Comparison of ENCODE assay signal across 24 cellular contexts in the genomic region with DNA sequence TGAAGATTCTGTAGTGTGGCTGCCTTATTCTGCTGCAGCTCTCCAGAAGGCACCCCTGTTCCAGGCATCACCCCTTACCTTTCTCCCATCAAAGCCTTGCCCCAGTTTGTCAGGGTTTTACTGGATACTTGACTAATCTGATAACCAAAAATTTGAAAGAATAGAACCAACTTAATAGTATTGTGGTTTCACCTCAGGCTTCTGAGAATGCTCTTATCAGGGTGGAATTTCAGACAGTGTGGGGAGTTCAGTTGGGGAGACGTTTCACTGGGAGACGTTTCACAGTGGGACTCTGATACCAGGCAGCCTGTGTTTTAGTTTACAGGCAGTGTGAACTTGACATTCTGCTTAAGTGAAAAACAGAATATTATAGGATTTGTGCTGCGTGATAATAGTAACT.
"Had no signal": no experiment of that assay in that cellular context is flagged by ENCODE, and none has a peak within 500 bp of the region (broad histone marks: within the 10 kb centered on the region; RNA-seq: fewer than 3 reads in every experiment).

No MANE protein-coding gene starts in this region.

- H3K4me1 ChIP-seq: body of pancreas had no signal

- FAIRE-seq: TTC549 had no signal

- DNase-seq: activated CD4-positive, alpha-beta T cell treated with anti-CD3 and anti-CD28 coated beads for 48 hours; activated CD4-positive, alpha-beta T cell treated with anti-CD3 and anti-CD28 coated beads, Interleukin-2, amount 50 U/mL, for 4 hours; activated CD4-positive, CD25-positive, alpha-beta regulatory T cell treated with anti-CD3 and anti-CD28 coated beads, Interleukin-2, amount 50 U/mL, for 72 hours; activated CD8-positive, alpha-beta memory T cell treated with anti-CD3 and anti-CD28 coated beads, Interleukin-2, amount 10 ng/mL, durations not matched to agents 7 days and 5 days; activated effector memory CD4-positive, alpha-beta T cell treated with anti-CD3 and anti-CD28 coated beads, Interleukin-2, amount 50 U/mL, for 16 hours; activated naive CD4-positive, alpha-beta T cell treated with anti-CD3 and anti-CD28 coated beads, Interleukin-2, amount 10 ng/mL, durations not matched to agents 7 days and 5 days; activated naive CD8-positive, alpha-beta T cell treated with anti-CD3 and anti-CD28 coated beads for 36 hours; activated T-cell treated with anti-CD3 and anti-CD28 coated beads, Interleukin-2, amount 50 U/mL, for 4 hours; anterior cingulate cortex; body of pancreas; MG63; MV-4-11; NCI-H1092 treated with DMSO at 0.1 percent for 48 hours; NCI-H1417 treated with DMSO at 0.1 percent for 48 hours; NCI-H1694; NCI-H2029; NCI-H2107; NCI-H524; PC-9; SHP77 treated with DMSO at 0.1 percent for 48 hours; T-helper 17 cell; T-helper 9 cell had no signal

- H3K9me3 ChIP-seq: body of pancreas, MG63 had no signal

- H3K27me3 ChIP-seq: body of pancreas, MG63 had no signal

- H3K4me2 ChIP-seq: PC-9 had no signal

- ATAC-seq: activated CD8-positive, alpha-beta memory T cell treated with anti-CD3 and anti-CD28 coated beads, Interleukin-2, amount 10 ng/mL, durations not matched to agents 7 days and 5 days; activated T-cell treated with anti-CD3 and anti-CD28 coated beads, Interleukin-2, amount 50 U/mL, for 4 hours; body of pancreas; T-helper 17 cell; WTC11 had no signal

- H2AFZ ChIP-seq: PC-9 had no signal

- H3K27ac ChIP-seq: body of pancreas, PC-9 had no signal

- H3K4me3 ChIP-seq: body of pancreas, MG63, PC-9 had no signal
